Comparison of ENCODE assay signal across 1 cellular context in the genomic region with DNA sequence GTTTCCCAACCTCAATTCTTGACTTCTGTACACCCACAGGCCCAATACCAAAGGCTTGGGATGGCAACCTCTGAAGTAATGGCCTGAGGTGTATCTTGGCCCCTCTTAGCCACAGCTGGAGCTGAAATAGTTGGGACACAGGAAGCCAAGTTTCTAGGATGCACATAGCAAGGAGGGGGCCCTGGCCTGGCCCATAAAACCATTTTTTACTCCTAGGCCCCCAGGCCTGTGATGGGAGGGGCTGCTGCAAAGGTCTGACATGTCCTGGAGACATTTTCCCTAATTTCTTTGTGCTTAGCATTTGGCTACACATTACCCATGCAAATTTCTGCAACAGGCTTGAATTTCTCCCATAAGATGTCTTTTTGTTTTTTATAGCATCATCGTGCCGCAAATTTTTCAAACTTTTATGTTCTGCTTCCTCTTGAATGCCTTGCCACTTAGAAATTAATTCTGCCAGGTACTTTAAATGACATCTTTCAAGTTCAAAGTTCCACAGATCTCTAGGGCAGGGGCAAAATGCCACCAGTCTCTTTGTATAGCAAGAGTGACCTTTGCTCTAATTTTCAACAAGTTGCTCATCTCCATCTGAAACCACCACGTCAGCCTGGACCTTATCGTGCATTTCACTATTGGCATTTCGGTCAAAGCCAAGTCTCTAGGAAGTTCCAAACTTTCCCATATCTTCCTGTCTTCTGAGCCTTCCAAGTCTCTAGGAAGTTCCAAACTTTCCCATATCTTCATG.
TF ChIP-seq lines count a peak whose summit lies in the region.

No MANE protein-coding gene starts in this region.

TF ChIP-seq in liver, 16 proteins besides CTCF, POLR2A, EP300 and RAD21 (continued from another document):
- TF ChIP-seq, protein P1, sequence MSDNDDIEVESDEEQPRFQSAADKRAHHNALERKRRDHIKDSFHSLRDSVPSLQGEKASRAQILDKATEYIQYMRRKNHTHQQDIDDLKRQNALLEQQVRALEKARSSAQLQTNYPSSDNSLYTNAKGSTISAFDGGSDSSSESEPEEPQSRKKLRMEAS (IDR thresholded peaks at IDR 0.05), result peak; percentile 26
- peak; percentile 40 for TF ChIP-seq YY1 (IDR thresholded peaks at IDR 0.05)
- TF ChIP-seq FOXA2 (IDR thresholded peaks at IDR 0.05), result no peak
- TF ChIP-seq SP1 (IDR thresholded peaks at IDR 0.05), result peak; percentile 82
- TF ChIP-seq, protein P2, sequence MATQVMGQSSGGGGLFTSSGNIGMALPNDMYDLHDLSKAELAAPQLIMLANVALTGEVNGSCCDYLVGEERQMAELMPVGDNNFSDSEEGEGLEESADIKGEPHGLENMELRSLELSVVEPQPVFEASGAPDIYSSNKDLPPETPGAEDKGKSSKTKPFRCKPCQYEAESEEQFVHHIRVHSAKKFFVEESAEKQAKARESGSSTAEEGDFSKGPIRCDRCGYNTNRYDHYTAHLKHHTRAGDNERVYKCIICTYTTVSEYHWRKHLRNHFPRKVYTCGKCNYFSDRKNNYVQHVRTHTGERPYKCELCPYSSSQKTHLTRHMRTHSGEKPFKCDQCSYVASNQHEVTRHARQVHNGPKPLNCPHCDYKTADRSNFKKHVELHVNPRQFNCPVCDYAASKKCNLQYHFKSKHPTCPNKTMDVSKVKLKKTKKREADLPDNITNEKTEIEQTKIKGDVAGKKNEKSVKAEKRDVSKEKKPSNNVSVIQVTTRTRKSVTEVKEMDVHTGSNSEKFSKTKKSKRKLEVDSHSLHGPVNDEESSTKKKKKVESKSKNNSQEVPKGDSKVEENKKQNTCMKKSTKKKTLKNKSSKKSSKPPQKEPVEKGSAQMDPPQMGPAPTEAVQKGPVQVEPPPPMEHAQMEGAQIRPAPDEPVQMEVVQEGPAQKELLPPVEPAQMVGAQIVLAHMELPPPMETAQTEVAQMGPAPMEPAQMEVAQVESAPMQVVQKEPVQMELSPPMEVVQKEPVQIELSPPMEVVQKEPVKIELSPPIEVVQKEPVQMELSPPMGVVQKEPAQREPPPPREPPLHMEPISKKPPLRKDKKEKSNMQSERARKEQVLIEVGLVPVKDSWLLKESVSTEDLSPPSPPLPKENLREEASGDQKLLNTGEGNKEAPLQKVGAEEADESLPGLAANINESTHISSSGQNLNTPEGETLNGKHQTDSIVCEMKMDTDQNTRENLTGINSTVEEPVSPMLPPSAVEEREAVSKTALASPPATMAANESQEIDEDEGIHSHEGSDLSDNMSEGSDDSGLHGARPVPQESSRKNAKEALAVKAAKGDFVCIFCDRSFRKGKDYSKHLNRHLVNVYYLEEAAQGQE (IDR thresholded peaks at IDR 0.05), result peak; percentile 38
